ENCODE assay signal across 32 cellular contexts in the genomic region with DNA sequence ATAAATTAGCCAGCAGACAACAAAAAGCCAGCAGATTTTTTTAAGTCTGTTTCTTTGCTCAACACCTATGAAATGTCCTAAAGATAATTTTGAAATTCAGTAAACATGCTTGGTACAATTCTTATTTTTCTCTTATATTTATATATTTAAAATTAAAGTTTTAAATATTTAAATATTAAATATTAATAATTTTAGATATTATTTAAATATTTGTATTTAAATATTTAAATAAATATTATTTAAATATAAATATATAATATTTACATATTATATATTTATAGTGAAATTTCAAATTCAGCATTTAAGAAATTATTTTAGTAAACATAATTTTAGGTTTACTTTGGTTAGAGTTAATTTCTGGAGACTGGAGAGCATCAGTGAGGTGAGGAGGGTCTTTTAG.
"Had no signal": no experiment of that assay in that cellular context is flagged by ENCODE, and none has a peak within 500 bp of the region (broad histone marks: within the 10 kb centered on the region; RNA-seq: fewer than 3 reads in every experiment).

No MANE protein-coding gene starts in this region.

- H3K36me3 ChIP-seq: brain microvascular endothelial cell, gastrocnemius medialis, heart left ventricle had no signal

- H3K4me1 Mint-ChIP-seq: activated B cell treated with CpG ODN at 0.5 μM for 24 hours; activated T-helper 17 cell treated with anti-CD3 and anti-CD28 coated beads, Interleukin-2, amount 50 U/mL, for 72 hours; central memory CD8-positive, alpha-beta T cell; T-helper 17 cell had no signal

- H3K27ac ChIP-seq: brain microvascular endothelial cell, gastrocnemius medialis, heart left ventricle, VCaP had no signal

- H3K36me3 Mint-ChIP-seq: activated naive CD8-positive, alpha-beta T cell had no signal

- H3K9me3 Mint-ChIP-seq: activated B cell treated with CpG ODN at 0.5 μM for 24 hours; activated CD8-positive, alpha-beta T cell treated with anti-CD3 and anti-CD28 coated beads for 36 hours; activated T-cell treated with anti-CD3 and anti-CD28 coated beads, Interleukin-2, amount 50 U/mL, for 4 hours; activated T-helper 17 cell treated with anti-CD3 and anti-CD28 coated beads, Interleukin-2, amount 50 U/mL, for 72 hours; T-helper 2 cell treated with Interferon-gamma antibody and Interleukin-4, amounts not matched to agents 5 μg/mL and 100 μg/mL, for 36 hours had no signal

- H3K27ac Mint-ChIP-seq: activated B cell treated with CpG ODN at 0.5 μM for 24 hours; activated CD8-positive, alpha-beta T cell treated with anti-CD3 and anti-CD28 coated beads for 36 hours; activated naive CD8-positive, alpha-beta T cell; activated T-helper 17 cell treated with anti-CD3 and anti-CD28 coated beads, Interleukin-2, amount 50 U/mL, for 72 hours; T-helper 17 cell; T-helper 2 cell treated with Interferon-gamma antibody and Interleukin-4, amounts not matched to agents 5 μg/mL and 100 μg/mL, for 36 hours had no signal

- DNase-seq: activated B cell treated with CpG ODN at 0.5 μM for 24 hours; activated CD4-positive, alpha-beta T cell treated with anti-CD3 and anti-CD28 coated beads for 48 hours; activated CD4-positive, alpha-beta T cell treated with anti-CD3 and anti-CD28 coated beads, Interleukin-2, amount 50 U/mL, for 1 hour; activated CD4-positive, alpha-beta T cell treated with anti-CD3 and anti-CD28 coated beads, Interleukin-2, amount 50 U/mL, for 48 hours; activated CD8-positive, alpha-beta memory T cell treated with anti-CD3 and anti-CD28 coated beads for 24 hours; activated CD8-positive, alpha-beta T cell treated with anti-CD3 and anti-CD28 coated beads for 36 hours; activated effector memory CD4-positive, alpha-beta T cell treated with Interleukin-2 at 50 U/mL for 16 hours; activated gamma-delta T cell treated with Interleukin-2 at 50 U/mL for 16 hours; activated naive CD4-positive, alpha-beta T cell treated with anti-CD3 and anti-CD28 coated beads, Interleukin-2, amount 50 U/mL, for 16 hours; activated naive CD4-positive, alpha-beta T cell treated with Interleukin-2 at 50 U/mL for 16 hours; activated T-cell treated with anti-CD3 and anti-CD28 coated beads, Interleukin-2, amount 50 U/mL, for 4 hours; amniotic stem cell; anterior cingulate cortex; brain microvascular endothelial cell; cortex of kidney; effector CD8-positive, alpha-beta T cell; foreskin fibroblast; gastrocnemius medialis; glutamatergic neuron; heart left ventricle; T-helper 1 cell; T-helper 17 cell; T1000 had no signal

- H3K4me1 ChIP-seq: gastrocnemius medialis, heart left ventricle had no signal

- H3K4me3 ChIP-seq: gastrocnemius medialis, heart left ventricle had no signal

- ATAC-seq: activated CD4-positive, CD25-positive, alpha-beta regulatory T cell treated with anti-CD3 and anti-CD28 coated beads, Interleukin-2, amount 50 U/mL, for 24 hours; activated CD8-positive, alpha-beta T cell treated with anti-CD3 and anti-CD28 coated beads for 36 hours; activated T-cell treated with anti-CD3 and anti-CD28 coated beads, Interleukin-2, amount 50 U/mL, for 4 hours; activated T-helper 17 cell treated with anti-CD3 and anti-CD28 coated beads, Interleukin-2, amount 50 U/mL, for 72 hours; esophagus mucosa; gastrocnemius medialis; heart left ventricle; T-helper 17 cell had no signal

- H3K9me3 ChIP-seq: gastrocnemius medialis, heart left ventricle had no signal

- FAIRE-seq: astrocyte, bronchial epithelial cell had no signal

- H3K27me3 Mint-ChIP-seq: activated B cell treated with CpG ODN at 0.5 μM for 24 hours; activated CD8-positive, alpha-beta T cell treated with anti-CD3 and anti-CD28 coated beads for 36 hours; activated naive CD8-positive, alpha-beta T cell; activated T-helper 17 cell treated with anti-CD3 and anti-CD28 coated beads, Interleukin-2, amount 50 U/mL, for 72 hours; central memory CD8-positive, alpha-beta T cell; T-helper 17 cell had no signal

- H3K4me3 Mint-ChIP-seq: activated B cell treated with CpG ODN at 0.5 μM for 24 hours; activated CD8-positive, alpha-beta T cell treated with anti-CD3 and anti-CD28 coated beads for 36 hours; activated naive CD8-positive, alpha-beta T cell; activated T-cell treated with anti-CD3 and anti-CD28 coated beads, Interleukin-2, amount 50 U/mL, for 4 hours; activated T-helper 17 cell treated with anti-CD3 and anti-CD28 coated beads, Interleukin-2, amount 50 U/mL, for 72 hours; central memory CD8-positive, alpha-beta T cell; T-helper 17 cell; T-helper 2 cell treated with Interferon-gamma antibody and Interleukin-4, amounts not matched to agents 5 μg/mL and 100 μg/mL, for 36 hours had no signal
